ENCODE assay signal across 6 cellular contexts in genomic region chr7:44029433-44029832, GRCh38. TPM values are rescaled to one million over a fixed set of nuclear protein-coding genes. Genes with fewer than 3 reads are reported as not detected.
"Had no signal": no experiment of that assay in that cellular context is flagged by ENCODE, and none has a peak within 500 bp of the region (broad histone marks: within the 10 kb centered on the region; RNA-seq: fewer than 3 reads in every experiment).

No MANE protein-coding gene starts in this region.

RNA-seq across cellular contexts. Expression of gene SPDYE1, which starts 31.7 kb away (rescaled TPM):
- total RNA-seq: M059J, PC-3, Right ventricle myocardium inferior, RPMI7951, SJCRH30, SK-MEL-5 had no signal

RNA-seq across cellular contexts. Expression of gene PGAM2, which starts 35.9 kb away (rescaled TPM):
- total RNA-seq: SJCRH30, SK-MEL-5 had no signal
